1 cellular context compared by ENCODE assay signal in the genomic region with DNA sequence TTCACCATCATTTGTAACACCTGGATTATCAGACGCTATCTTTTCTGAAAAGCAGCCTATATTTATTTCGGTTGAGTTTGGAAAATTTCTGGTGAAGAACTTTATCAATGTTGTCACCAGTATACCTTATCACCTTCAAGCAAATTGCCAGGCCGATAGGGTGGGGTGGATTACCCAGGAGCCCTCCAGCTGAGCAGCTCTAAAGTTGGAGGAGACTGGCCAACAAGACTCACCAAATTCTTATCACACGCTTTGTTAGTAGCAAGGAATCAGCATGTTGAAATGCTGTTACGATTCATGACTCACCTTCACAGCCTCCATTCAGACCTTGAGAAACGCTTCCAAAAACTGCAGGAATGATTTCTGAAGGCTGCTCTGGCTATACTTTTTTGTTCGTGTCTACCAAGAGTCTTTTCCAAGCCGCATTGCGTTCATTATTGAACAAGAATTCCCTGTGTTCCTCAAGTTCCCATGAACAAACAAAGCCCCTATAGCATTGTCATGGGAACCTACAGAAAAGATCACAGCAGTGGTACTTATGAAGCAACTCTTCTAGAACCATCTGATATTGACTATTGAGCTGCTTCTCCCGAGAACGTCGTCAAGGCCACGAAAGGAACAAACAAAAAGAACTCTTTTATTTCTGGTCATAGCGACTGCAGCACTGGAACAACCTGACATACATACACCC.
TF ChIP-seq lines count a peak whose summit lies in the region.

No MANE protein-coding gene starts in this region.

TF ChIP-seq in K562, 482 proteins besides CTCF, POLR2A, EP300 and RAD21 (continued from another document):
- TF ChIP-seq, protein P1, sequence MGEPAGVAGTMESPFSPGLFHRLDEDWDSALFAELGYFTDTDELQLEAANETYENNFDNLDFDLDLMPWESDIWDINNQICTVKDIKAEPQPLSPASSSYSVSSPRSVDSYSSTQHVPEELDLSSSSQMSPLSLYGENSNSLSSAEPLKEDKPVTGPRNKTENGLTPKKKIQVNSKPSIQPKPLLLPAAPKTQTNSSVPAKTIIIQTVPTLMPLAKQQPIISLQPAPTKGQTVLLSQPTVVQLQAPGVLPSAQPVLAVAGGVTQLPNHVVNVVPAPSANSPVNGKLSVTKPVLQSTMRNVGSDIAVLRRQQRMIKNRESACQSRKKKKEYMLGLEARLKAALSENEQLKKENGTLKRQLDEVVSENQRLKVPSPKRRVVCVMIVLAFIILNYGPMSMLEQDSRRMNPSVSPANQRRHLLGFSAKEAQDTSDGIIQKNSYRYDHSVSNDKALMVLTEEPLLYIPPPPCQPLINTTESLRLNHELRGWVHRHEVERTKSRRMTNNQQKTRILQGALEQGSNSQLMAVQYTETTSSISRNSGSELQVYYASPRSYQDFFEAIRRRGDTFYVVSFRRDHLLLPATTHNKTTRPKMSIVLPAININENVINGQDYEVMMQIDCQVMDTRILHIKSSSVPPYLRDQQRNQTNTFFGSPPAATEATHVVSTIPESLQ (CRISPR knock-in tag; IDR thresholded peaks at IDR 0.05), result 0 out of 2 replicates have a peak, but pooled peaks have one; percentile 66
- TF ChIP-seq CBFA2T2 (conservative IDR thresholded peaks at IDR 0.05), result peak; percentile 78
- no peak for TF ChIP-seq KDM5B (IDR thresholded peaks at IDR 0.05; ENCODE audit: insufficient replicate concordance, low read depth, low read length)
- TF ChIP-seq TEAD4 (IDR thresholded peaks at IDR 0.05; ENCODE audit: low read length), result peak; percentile 74
- TF ChIP-seq TEAD4 (CRISPR knock-in tag; IDR thresholded peaks at IDR 0.05; ENCODE audit: borderline replicate concordance), result no peak
- TF ChIP-seq TRIM24 (IDR thresholded peaks at IDR 0.05), result peak in 1 of 2 experiments; percentile 50; a peak in 2 of 4 replicates
- TF ChIP-seq, protein P2, sequence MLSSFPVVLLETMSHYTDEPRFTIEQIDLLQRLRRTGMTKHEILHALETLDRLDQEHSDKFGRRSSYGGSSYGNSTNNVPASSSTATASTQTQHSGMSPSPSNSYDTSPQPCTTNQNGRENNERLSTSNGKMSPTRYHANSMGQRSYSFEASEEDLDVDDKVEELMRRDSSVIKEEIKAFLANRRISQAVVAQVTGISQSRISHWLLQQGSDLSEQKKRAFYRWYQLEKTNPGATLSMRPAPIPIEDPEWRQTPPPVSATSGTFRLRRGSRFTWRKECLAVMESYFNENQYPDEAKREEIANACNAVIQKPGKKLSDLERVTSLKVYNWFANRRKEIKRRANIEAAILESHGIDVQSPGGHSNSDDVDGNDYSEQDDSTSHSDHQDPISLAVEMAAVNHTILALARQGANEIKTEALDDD (IDR thresholded peaks at IDR 0.05), result peak; percentile 62; the same call in 1 of the 2 replicates
- TF ChIP-seq CREM (IDR thresholded peaks at IDR 0.05; ENCODE audit: low read depth), result peak; percentile 25; the same call in 1 of the 2 replicates
- TF ChIP-seq RFX1 (IDR thresholded peaks at IDR 0.05), result peak; percentile 56
- TF ChIP-seq NCOR1 (IDR thresholded peaks at IDR 0.05), result peak; percentile 58; the same call in 1 of the 2 replicates
- 0 out of 2 replicates have a peak, but pooled peaks have one; percentile 9 for TF ChIP-seq CXXC5 (CRISPR knock-in tag; IDR thresholded peaks at IDR 0.05)
- TF ChIP-seq ETV1 (tag; conservative IDR thresholded peaks at IDR 0.05; ENCODE audit: low read depth), result no peak
- TF ChIP-seq TCF3 (CRISPR knock-in tag; IDR thresholded peaks at IDR 0.05), result peak; percentile 65
- no peak for TF ChIP-seq ZNF217 (CRISPR knock-in tag; IDR thresholded peaks at IDR 0.05)
- TF ChIP-seq DIDO1 (tag; IDR thresholded peaks at IDR 0.05; ENCODE audit: low read depth), result no peak
- peak; percentile 86 for TF ChIP-seq CBFA2T3 (IDR thresholded peaks at IDR 0.05)
- TF ChIP-seq TAL1 (IDR thresholded peaks at IDR 0.05), result peak; percentile 54; the same call in 1 of the 2 replicates
- TF ChIP-seq, protein P3, sequence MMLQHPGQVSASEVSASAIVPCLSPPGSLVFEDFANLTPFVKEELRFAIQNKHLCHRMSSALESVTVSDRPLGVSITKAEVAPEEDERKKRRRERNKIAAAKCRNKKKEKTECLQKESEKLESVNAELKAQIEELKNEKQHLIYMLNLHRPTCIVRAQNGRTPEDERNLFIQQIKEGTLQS (IDR thresholded peaks at IDR 0.05), result peak; percentile 70
- TF ChIP-seq, protein P3 (CRISPR knock-in tag; conservative IDR thresholded peaks at IDR 0.05), result no peak
- no peak for TF ChIP-seq RFX5 (IDR thresholded peaks at IDR 0.05; ENCODE audit: low read depth, low read length)
- peak; percentile 77 for TF ChIP-seq FOSL1 (tag; conservative IDR thresholded peaks at IDR 0.05)
- TF ChIP-seq NR1H2 (CRISPR knock-in tag; IDR thresholded peaks at IDR 0.05), result no peak
- peak; percentile 30; the same call in 1 of the 2 replicates for TF ChIP-seq FOXM1 (IDR thresholded peaks at IDR 0.05; ENCODE audit: low read depth)
- TF ChIP-seq FOXM1 (CRISPR knock-in tag; IDR thresholded peaks at IDR 0.05; ENCODE audit: low read depth), result no peak
